Comparison of ENCODE assay signal across 18 cellular contexts in genomic region chr13:67619987-67620386, GRCh38.
DNase-seq lines count a peak whose midpoint lies in the region; ATAC-seq and TF ChIP-seq lines count a peak whose summit lies in the region.
"Had no signal": no experiment of that assay in that cellular context is flagged by ENCODE, and none has a peak within 500 bp of the region (broad histone marks: within the 10 kb centered on the region; RNA-seq: fewer than 3 reads in every experiment).

No MANE protein-coding gene starts in this region.

- H3K79me2 ChIP-seq in Karpas-422 (ENCODE audit: low read length) = no peaks in the 10 kb centered on the region

- no peaks in the 10 kb centered on the region for H3K36me3 Mint-ChIP-seq in activated T-cell treated with anti-CD3 and anti-CD28 coated beads, Interleukin-2, amount 50 U/mL, for 4 hours (ENCODE audit: insufficient read depth)
- H3K36me3 Mint-ChIP-seq: activated naive CD8-positive, alpha-beta T cell treated with anti-CD3 and anti-CD28 coated beads, Interleukin-2, amount 10 ng/mL, durations not matched to agents 7 days and 5 days had no signal

- no peak for TF ChIP-seq POLR2A in transverse colon (IDR thresholded peaks at IDR 0.05)

- H4K20me1 ChIP-seq in Karpas-422 (ENCODE audit: insufficient read depth, low read depth, low read length) = no peaks in the 10 kb centered on the region

- peaks cover 5% of the 10 kb centered on the region for H3K9me3 Mint-ChIP-seq in activated T-cell treated with anti-CD3 and anti-CD28 coated beads, Interleukin-2, amount 50 U/mL, for 4 hours
- H3K9me3 Mint-ChIP-seq: dendritic cell treated with granulocyte-macrophage colony-stimulating factor and Interleukin-4, amounts not matched to agents 40 ng/mL and 50 ng/mL, for 4 days had no signal

- H3K9me3 ChIP-seq in A673 (ENCODE audit: low read depth, low read length, poor library complexity, severe bottlenecking) (no peaks in the 10 kb centered on the region), Karpas-422 (ENCODE audit: low read length) (no peaks in the 10 kb centered on the region), left lung (no peaks in the 10 kb centered on the region), transverse colon (no peaks in the 10 kb centered on the region)

- ATAC-seq in left lung = peak; percentile 56
- ATAC-seq in activated T-cell treated with anti-CD3 and anti-CD28 coated beads, Interleukin-2, amount 50 U/mL, for 4 hours = no peak
- ATAC-seq in HG03039 (IDR thresholded peaks at IDR 0.05; ENCODE audit: unreplicated experiment) = no peak
- ATAC-seq: Panc1 had no signal

- POLR2A ChIA-PET in A673 (lab: Charles Lee; ENCODE audit: low non-redundant PET) = no interaction called here

- TF ChIP-seq CTCF in A673 (conservative IDR thresholded peaks at IDR 0.05; ENCODE audit: low read depth, low read length) (no peak), left lung (IDR thresholded peaks at IDR 0.05) (no peak), transverse colon (IDR thresholded peaks at IDR 0.05) (no peak)

- no peaks in the 10 kb centered on the region for H3K9me2 ChIP-seq in Karpas-422 (replicated peaks; ENCODE audit: insufficient read depth, low read length)

- no peak overlapping the region for H3K4me3 Mint-ChIP-seq in activated T-cell treated with anti-CD3 and anti-CD28 coated beads, Interleukin-2, amount 50 U/mL, for 4 hours
- H3K4me3 Mint-ChIP-seq: activated naive CD8-positive, alpha-beta T cell treated with anti-CD3 and anti-CD28 coated beads, Interleukin-2, amount 10 ng/mL, durations not matched to agents 7 days and 5 days; dendritic cell treated with granulocyte-macrophage colony-stimulating factor and Interleukin-4, amounts not matched to agents 40 ng/mL and 50 ng/mL, for 4 days had no signal

- H3K27ac ChIP-seq in A673 (ENCODE audit: low read depth, low read length, poor library complexity, severe bottlenecking) (no peak overlapping the region), Karpas-422 (ENCODE audit: low read length) (no peak overlapping the region), left lung (no peak overlapping the region), transverse colon (no peak overlapping the region)

- no peaks in the 10 kb centered on the region for H3K4me1 Mint-ChIP-seq in activated T-cell treated with anti-CD3 and anti-CD28 coated beads, Interleukin-2, amount 50 U/mL, for 4 hours (ENCODE audit: low read depth)
- H3K4me1 Mint-ChIP-seq: activated naive CD8-positive, alpha-beta T cell treated with anti-CD3 and anti-CD28 coated beads, Interleukin-2, amount 10 ng/mL, durations not matched to agents 7 days and 5 days had no signal

- H2AFZ ChIP-seq in Karpas-422 (ENCODE audit: low read length) = peak overlapping the region; percentile 74

- intact Hi-C loops in A673 (cut with micrococcal nuclease; ENCODE audit: unreplicated experiment) = no loop called here
- intact Hi-C loops in left lung (cut with DNase I) = no loop called here
- intact Hi-C loops in transverse colon (cut with DNase I; ENCODE audit: low total_unique reads) = no loop called here

- H3K9ac ChIP-seq in Karpas-422 (ENCODE audit: low read length) = no peak overlapping the region

- H3K4me1 ChIP-seq in A673 (ENCODE audit: insufficient read depth, low read length, poor library complexity, severe bottlenecking) = peaks cover 12% of the 10 kb centered on the region
- H3K4me1 ChIP-seq in Karpas-422 (ENCODE audit: low read length) = no peaks in the 10 kb centered on the region
- H3K4me1 ChIP-seq in left lung = no peaks in the 10 kb centered on the region
- H3K4me1 ChIP-seq in transverse colon = no peaks in the 10 kb centered on the region

- H3K27me3 ChIP-seq in A673 (replicated peaks; ENCODE audit: insufficient read depth, low read depth, low read length, poor library complexity) = no peaks in the 10 kb centered on the region
- no peaks in the 10 kb centered on the region for H3K27me3 ChIP-seq in Karpas-422 (ENCODE audit: low read length)
- no peaks in the 10 kb centered on the region for H3K27me3 ChIP-seq in left lung
- H3K27me3 ChIP-seq in transverse colon = no peaks in the 10 kb centered on the region

- H3K4me3 ChIP-seq in A673 (ENCODE audit: low read depth, low read length, poor library complexity, severe bottlenecking) (no peak overlapping the region), Karpas-422 (ENCODE audit: low read length) (no peak overlapping the region), left lung (no peak overlapping the region), transverse colon (no peak overlapping the region)

- in situ Hi-C loops in transverse colon (cut with MboI; ENCODE audit: low pct_ligation_motif_present in 1 of 4, low pct_unique_long_range_greater_than_20kb in 1 of 4, low sequenced_read_pairs in 3 of 4) = no loop called here

- CTCF ChIA-PET in A673 (lab: Charles Lee) = no interaction called here

- 52 to 60% methylated on average over 2 of the region's 2 CpGs for WGBS in transverse colon (ENCODE audit: low coverage in 1 of 2), 2 donors

- no peak for TF ChIP-seq EP300 in transverse colon (IDR thresholded peaks at IDR 0.05; ENCODE audit: low read depth)

- peak; percentile 53 for DNase-seq in A673 (ENCODE audit: low spot score)
- DNase-seq in Karpas-422 = no peak
- DNase-seq in amniotic epithelial cell (ENCODE audit: low read depth) = peak; percentile 14
- DNase-seq in left lung = no peak
- no peak for DNase-seq in NCI-H345 (lab: John Stamatoyannopoulos, UW)
- DNase-seq in transverse colon = no peak
- DNase-seq in activated T-cell treated with anti-CD3 and anti-CD28 coated beads, Interleukin-2, amount 50 U/mL, for 4 hours = no peak
- DNase-seq: activated naive CD8-positive, alpha-beta T cell treated with anti-CD3 and anti-CD28 coated beads, Interleukin-2, amount 10 ng/mL, durations not matched to agents 7 days and 5 days; activated T-cell treated with anti-CD3 and anti-CD28 coated beads for 4 hours; DMS153; NCI-H1092; NCI-H226; occipital lobe; substantia nigra; T-helper 2 cell had no signal

- no peaks in the 10 kb centered on the region for H3K27me3 Mint-ChIP-seq in activated T-cell treated with anti-CD3 and anti-CD28 coated beads, Interleukin-2, amount 50 U/mL, for 4 hours (ENCODE audit: low read depth)
- H3K27me3 Mint-ChIP-seq: activated naive CD8-positive, alpha-beta T cell treated with anti-CD3 and anti-CD28 coated beads, Interleukin-2, amount 10 ng/mL, durations not matched to agents 7 days and 5 days; dendritic cell treated with granulocyte-macrophage colony-stimulating factor and Interleukin-4, amounts not matched to agents 40 ng/mL and 50 ng/mL, for 4 days had no signal

- H3K4me2 ChIP-seq in Karpas-422 (ENCODE audit: low read depth, low read length, poor library complexity, severe bottlenecking) = no peak overlapping the region

- BruUV-seq in A673 (replicated peaks; lab: Mats Ljungman, UMichigan) = no TSS peak

- H3K36me3 ChIP-seq in A673 (ENCODE audit: insufficient read depth, low read length, poor library complexity, severe bottlenecking) (no peaks in the 10 kb centered on the region), Karpas-422 (ENCODE audit: insufficient read depth, low read length) (no peaks in the 10 kb centered on the region), left lung (no peaks in the 10 kb centered on the region), transverse colon (no peaks in the 10 kb centered on the region)

Comparison
In these comparisons a context has a peak if more than half of its experiments do, and no peak if none do; other contexts are left out.
1. DNase-seq: peak in A673 (single experiment) and amniotic epithelial cell (single experiment); none in Karpas-422 (single experiment), left lung (0 of 2), NCI-H345 (single experiment), transverse colon (single experiment) and activated T-cell treated with anti-CD3 and anti-CD28 coated beads, Interleukin-2, amount 50 U/mL, for 4 hours (single experiment).